ENCODE assay signal across 18 cellular contexts in genomic region chr12:49937639-49938300, GRCh38. TPM values are rescaled to one million over a fixed set of nuclear protein-coding genes. Genes with fewer than 3 reads are reported as not detected.
DNase-seq lines count a peak whose midpoint lies in the region; ATAC-seq and TF ChIP-seq lines count a peak whose summit lies in the region.
"Had no signal": no experiment of that assay in that cellular context is flagged by ENCODE, and none has a peak within 500 bp of the region (broad histone marks: within the 10 kb centered on the region; RNA-seq: fewer than 3 reads in every experiment).

No MANE protein-coding gene starts in this region.

- peaks cover 24% of the 10 kb centered on the region for H3K4me1 Mint-ChIP-seq in nephron progenitor cell

- no peak overlapping the region for H3K4me3 ChIP-seq in HEK293 (ENCODE audit: low read depth, low read length)
- H3K4me3 ChIP-seq in mammary epithelial cell (replicated peaks in 1 of 3; ENCODE audit: insufficient read depth in 1 of 3, low read depth in 2 of 3, low read length in 3 of 3) = no peak overlapping the region
- H3K4me3 ChIP-seq: gastroesophageal sphincter, HAP-1, thoracic aorta had no signal

- H3K36me3 ChIP-seq in HEK293 (ENCODE audit: control insufficient read depth in 2 of 2, insufficient read depth in 1 of 2, low read length in 2 of 2) (no peaks in the 10 kb centered on the region), mammary epithelial cell (ENCODE audit: insufficient read depth, low read length) (no peaks in the 10 kb centered on the region)
- H3K36me3 ChIP-seq: gastroesophageal sphincter, HAP-1, thoracic aorta had no signal

- peak overlapping the region; percentile 22 for H3K27ac Mint-ChIP-seq in nephron progenitor cell

- in situ Hi-C loops in mammary epithelial cell (cut with MboI; ENCODE audit: low sequenced_read_pairs in 2 of 2) = no loop called here

- BruUV-seq in mammary epithelial cell (replicated peaks; lab: Mats Ljungman, UMichigan) = no TSS peak

- H3K4me3 Mint-ChIP-seq in nephron progenitor cell = no peak overlapping the region

- peaks cover 5% of the 10 kb centered on the region for H3K9me3 Mint-ChIP-seq in nephron progenitor cell

- TF ChIP-seq CTCF in HEK293 (tag by site-specific recombination; IDR thresholded peaks at IDR 0.05) (no peak), mammary epithelial cell (conservative IDR thresholded peaks at IDR 0.05 in 1 of 2, IDR thresholded peaks at IDR 0.05 in 1 of 2; ENCODE audit: extremely low read depth in 1 of 2, insufficient read depth in 1 of 2, low read depth in 1 of 2, low read length in 2 of 2) (no peak), nephron progenitor cell (IDR thresholded peaks at IDR 0.05) (no peak)

- no peaks in the 10 kb centered on the region for H4K20me1 ChIP-seq in mammary epithelial cell (ENCODE audit: insufficient read depth, low read length)

- 20% methylated on average over 7 of the region's 8 CpGs for WGBS in mammary epithelial cell (ENCODE audit: low coverage, missing lambda C conversion rate)

- peak overlapping the region; percentile 53 for H3K4me2 ChIP-seq in mammary epithelial cell (ENCODE audit: insufficient read depth, low read depth, low read length)

- no peaks in the 10 kb centered on the region for H3K36me3 Mint-ChIP-seq in nephron progenitor cell (ENCODE audit: low read depth)

- no peak overlapping the region for H3K9ac ChIP-seq in mammary epithelial cell (ENCODE audit: insufficient read depth, low read length)

- intact Hi-C loops in mammary epithelial cell (cut with micrococcal nuclease) = no loop called here

- no peaks in the 10 kb centered on the region for H3K27me3 ChIP-seq in mammary epithelial cell (ENCODE audit: insufficient read depth, low read length)
- H3K27me3 ChIP-seq: gastroesophageal sphincter had no signal

- POLR2A ChIA-PET in HEK293 (lab: Yijun Ruan, JAX) = no interaction called here

- no peak overlapping the region for H3K27ac ChIP-seq in HEK293 (ENCODE audit: extremely low read depth, low read depth, low read length)
- peak overlapping the region; percentile 49 for H3K27ac ChIP-seq in mammary epithelial cell (ENCODE audit: insufficient read depth, low read depth, low read length)
- H3K27ac ChIP-seq: gastroesophageal sphincter, thoracic aorta had no signal

- ATAC-seq in HG03095 (IDR thresholded peaks at IDR 0.05; ENCODE audit: unreplicated experiment) (no peak), HG03196 (IDR thresholded peaks at IDR 0.05; ENCODE audit: unreplicated experiment) (no peak)
- ATAC-seq: gastroesophageal sphincter had no signal

- DNase-seq in mammary epithelial cell (peak; percentile 85), nephron progenitor cell (no peak), NOMO-1 treated with DMSO at 0.1 percent for 48 hours (lab: John Stamatoyannopoulos, UW; ENCODE audit: unreplicated experiment) (no peak)
- DNase-seq: activated CD4-positive, alpha-beta T cell treated with anti-CD3 and anti-CD28 coated beads for 1 hour; anterior cingulate cortex; COR-L47; EL; NCI-H1105; NCI-H2107; NCI-H526 had no signal

- H2AFZ ChIP-seq in mammary epithelial cell (ENCODE audit: low read depth, low read length) = peak overlapping the region; percentile 61

- H3K27me3 Mint-ChIP-seq in nephron progenitor cell (ENCODE audit: low read depth, poor library complexity) = peaks cover 11% of the 10 kb centered on the region

- CTCF ChIA-PET in HEK293 (lab: Yijun Ruan, JAX) (interaction anchor here (0.6 to 2.2 kb wide), 5 partner anchors 8 to 71 kb away, joined by 3 to 11 read pairs (median 6); no protein-coding TSS in a partner anchor), mammary epithelial cell (lab: Charles Lee; ENCODE audit: low non-redundant PET) (interaction anchor here (0.5 to 1.1 kb wide), 2 partner anchors 8 to 10 kb away, joined by 3 to 4 read pairs; no protein-coding TSS in a partner anchor)

- dilution Hi-C loops in mammary epithelial cell (cut with HindIII; ENCODE audit: low sequenced_read_pairs) = loop anchor here (5.0 kb wide), 1 partner anchor 50 kb away; no protein-coding TSS in a partner anchor

- H3K4me1 ChIP-seq in HEK293 (ENCODE audit: control insufficient read depth, insufficient read depth, low read length) = no peaks in the 10 kb centered on the region
- H3K4me1 ChIP-seq in mammary epithelial cell (ENCODE audit: insufficient read depth, low read length) = peaks cover 19% of the 10 kb centered on the region
- H3K4me1 ChIP-seq: gastroesophageal sphincter, HAP-1 had no signal

- no peaks in the 10 kb centered on the region for H3K9me3 ChIP-seq in HEK293 (ENCODE audit: control insufficient read depth, insufficient read depth, low read depth, low read length)
- no peaks in the 10 kb centered on the region for H3K9me3 ChIP-seq in mammary epithelial cell (replicated peaks; ENCODE audit: insufficient read depth, low read length)
- H3K9me3 ChIP-seq: gastroesophageal sphincter, HAP-1, thoracic aorta had no signal

- no peaks in the 10 kb centered on the region for H3K79me2 ChIP-seq in mammary epithelial cell (ENCODE audit: insufficient read depth, low read length)

TF ChIP-seq in HEK293, 187 proteins besides CTCF, POLR2A, EP300 and RAD21 (continues in another document):
- TF ChIP-seq ZIC2 (tag by site-specific recombination; IDR thresholded peaks at IDR 0.05) (peak; percentile 61), TRIM28 (IDR thresholded peaks at IDR 0.05; ENCODE audit: borderline replicate concordance, low read length) (no peak), PRDM10 (tag by site-specific recombination; IDR thresholded peaks at IDR 0.05) (0 out of 2 replicates have a peak, but pooled peaks have one; percentile 23), ZNF18 (tag by site-specific recombination; IDR thresholded peaks at IDR 0.05) (no peak), GLI4 (tag by site-specific recombination; IDR thresholded peaks at IDR 0.05) (no peak), ZNF354C (tag by site-specific recombination; IDR thresholded peaks at IDR 0.05; ENCODE audit: borderline replicate concordance, low read depth) (no peak), ZNF266 (tag by site-specific recombination; IDR thresholded peaks at IDR 0.05; ENCODE audit: low read depth) (no peak)

RNA-seq across cellular contexts. Expression of gene AQP2, which starts 12.8 kb away (rescaled TPM):
- total RNA-seq in mammary epithelial cell = not detected
- not detected for polyA plus RNA-seq in mammary epithelial cell
- polyA minus RNA-seq in mammary epithelial cell = not detected
- total RNA-seq: liver, OCI-LY7 had no signal
- polyA plus RNA-seq: liver had no signal

RNA-seq across cellular contexts. Expression of gene AQP5, which starts 23.9 kb away (rescaled TPM):
- under 1 TPM in 1 of 2 donors, not detected in 1; 0.50 TPM for total RNA-seq in mammary epithelial cell
- not detected for polyA plus RNA-seq in mammary epithelial cell
- not detected for polyA minus RNA-seq in mammary epithelial cell
- total RNA-seq: liver, OCI-LY7 had no signal
- polyA plus RNA-seq: liver had no signal

RNA-seq across cellular contexts. Expression of gene FAIM2, which starts 34.1 kb away (rescaled TPM):
- total RNA-seq in mammary epithelial cell = not detected
- not detected for polyA plus RNA-seq in mammary epithelial cell
- not detected for polyA minus RNA-seq in mammary epithelial cell

RNA-seq across cellular contexts. Expression of gene AQP6, which starts 35.0 kb away (rescaled TPM):
- total RNA-seq in mammary epithelial cell = under 1 TPM in 1 of 2 donors, not detected in 1; 0.14 TPM
- polyA plus RNA-seq in mammary epithelial cell = 0.09 TPM
- polyA minus RNA-seq in mammary epithelial cell = not detected
- total RNA-seq: gastroesophageal sphincter, liver, OCI-LY7, thoracic aorta had no signal
